ENCODE assay signal across 8 cellular contexts in genomic region chr6:134882426-134883038, GRCh38.
DNase-seq lines count a peak whose midpoint lies in the region; ATAC-seq and TF ChIP-seq lines count a peak whose summit lies in the region.

No MANE protein-coding gene starts in this region.

- ATAC-seq in GM21737 (IDR thresholded peaks at IDR 0.05; ENCODE audit: unreplicated experiment) = no peak

- DNase-seq in DMS53 (lab: John Stamatoyannopoulos, UW) (peak; percentile 67), HEK293T (ENCODE audit: extremely low spot score) (peak; percentile 76), NCI-H2107 (lab: John Stamatoyannopoulos, UW) (peak; percentile 54), ecto neural progenitor cell (ENCODE audit: low spot score) (peak; percentile 66), lung microvascular endothelial cell (ENCODE audit: low read depth in 2 of 2) (peak; percentile 73 to 77)
- peak; percentile 11 to 59 for DNase-seq in activated CD4-positive, alpha-beta T cell treated with anti-CD3 and anti-CD28 coated beads for 4 hours
- peak; percentile 59 for DNase-seq in stimulated activated CD8-positive, alpha-beta memory T cell treated with anti-CD3 and anti-CD28 coated beads, Interleukin-4, amount 100 ng/mL, for 48 hours

- POLR2A ChIA-PET in HEK293T (lab: Yijun Ruan, JAX) = no interaction called here

- CTCF ChIA-PET in HEK293T (lab: Yijun Ruan, JAX) = interaction anchor here (0.6 to 1.9 kb wide), 19 partner anchors 11 to 780 kb away, joined by 3 to 10 read pairs (median 3); no protein-coding TSS in a partner anchor

TF ChIP-seq in HEK293T, 16 proteins besides CTCF, POLR2A, EP300 and RAD21:
- TF ChIP-seq L3MBTL2 (conservative IDR thresholded peaks at IDR 0.05) (no peak), ARNT (IDR thresholded peaks at IDR 0.05) (no peak), CTBP1 (IDR thresholded peaks at IDR 0.05; ENCODE audit: borderline replicate concordance) (no peak), ELF4 (IDR thresholded peaks at IDR 0.05) (no peak), FOXK2 (IDR thresholded peaks at IDR 0.05) (no peak), HDGF (IDR thresholded peaks at IDR 0.05; ENCODE audit: borderline replicate concordance) (no peak), SUZ12 (IDR thresholded peaks at IDR 0.05) (no peak), TARDBP (IDR thresholded peaks at IDR 0.05) (no peak), FOXA1 (IDR thresholded peaks at IDR 0.05) (no peak), SP1 (IDR thresholded peaks at IDR 0.05) (no peak), PKNOX1 (IDR thresholded peaks at IDR 0.05) (no peak), LEF1 (IDR thresholded peaks at IDR 0.05; ENCODE audit: borderline replicate concordance) (no peak), ZNF384 (IDR thresholded peaks at IDR 0.05) (no peak), BHLHE40 (IDR thresholded peaks at IDR 0.05; ENCODE audit: borderline replicate concordance) (no peak), NFRKB (IDR thresholded peaks at IDR 0.05) (no peak), FOXM1 (IDR thresholded peaks at IDR 0.05; ENCODE audit: borderline replicate concordance) (no peak)
TF ChIP-seq in HEK293T: peak in this region for 0.
